In genomic region chr9:136096505-136097001, GRCh38 we compare ENCODE assay signal across 11 cellular contexts. TPM values are rescaled to one million over a fixed set of nuclear protein-coding genes. Genes with fewer than 3 reads are reported as not detected.
DNase-seq lines count a peak whose midpoint lies in the region; ATAC-seq and TF ChIP-seq lines count a peak whose summit lies in the region.
"Had no signal": no experiment of that assay in that cellular context is flagged by ENCODE, and none has a peak within 500 bp of the region (broad histone marks: within the 10 kb centered on the region; RNA-seq: fewer than 3 reads in every experiment).

No MANE protein-coding gene starts in this region.

- H3K9me3 Mint-ChIP-seq in stimulated activated naive CD8-positive, alpha-beta T cell treated with anti-CD3 and anti-CD28 coated beads, Interleukin-15, Interleukin-2, amounts not matched to agents 100 ng/mL and 50 ng/mL, for 24 hours, result no peaks in the 10 kb centered on the region
- H3K9me3 Mint-ChIP-seq in activated naive CD8-positive, alpha-beta T cell treated with anti-CD3 and anti-CD28 coated beads for 36 hours, result no peaks in the 10 kb centered on the region
- H3K9me3 Mint-ChIP-seq in natural killer cell treated with Interleukin-12 subunit alpha and Interleukin-12 subunit beta and Interleukin-15 and Interleukin-18, amount 100 ng/mL, for 72 hours, result no peaks in the 10 kb centered on the region

- no peak for ATAC-seq in stimulated activated naive CD8-positive, alpha-beta T cell treated with anti-CD3 and anti-CD28 coated beads, Interleukin-15, Interleukin-2, amounts not matched to agents 100 U/mL and 50 U/mL, for 24 hours
- no peak for ATAC-seq in natural killer cell treated with Interleukin-12 subunit alpha and Interleukin-12 subunit beta and Interleukin-15 and Interleukin-18, amount 100 ng/mL, for 72 hours

- no peaks in the 10 kb centered on the region for H3K27me3 ChIP-seq in vagina

- TF ChIP-seq CTCF in vagina (IDR thresholded peaks at IDR 0.05), result no peak

- H3K36me3 Mint-ChIP-seq in stimulated activated naive CD8-positive, alpha-beta T cell treated with anti-CD3 and anti-CD28 coated beads, Interleukin-15, Interleukin-2, amounts not matched to agents 100 ng/mL and 50 ng/mL, for 24 hours (ENCODE audit: low read depth), result no peaks in the 10 kb centered on the region
- H3K36me3 Mint-ChIP-seq in activated naive CD8-positive, alpha-beta T cell treated with anti-CD3 and anti-CD28 coated beads for 36 hours, result no peaks in the 10 kb centered on the region
- no peaks in the 10 kb centered on the region for H3K36me3 Mint-ChIP-seq in natural killer cell treated with Interleukin-12 subunit alpha and Interleukin-12 subunit beta and Interleukin-15 and Interleukin-18, amount 100 ng/mL, for 72 hours

- no peak for TF ChIP-seq POLR2A in vagina (IDR thresholded peaks at IDR 0.05)

- peaks cover 5% of the 10 kb centered on the region for H3K4me1 Mint-ChIP-seq in stimulated activated naive CD8-positive, alpha-beta T cell treated with anti-CD3 and anti-CD28 coated beads, Interleukin-15, Interleukin-2, amounts not matched to agents 100 ng/mL and 50 ng/mL, for 24 hours (ENCODE audit: low read depth)
- peaks cover 5% of the 10 kb centered on the region for H3K4me1 Mint-ChIP-seq in activated naive CD8-positive, alpha-beta T cell treated with anti-CD3 and anti-CD28 coated beads for 36 hours
- H3K4me1 Mint-ChIP-seq in natural killer cell treated with Interleukin-12 subunit alpha and Interleukin-12 subunit beta and Interleukin-15 and Interleukin-18, amount 100 ng/mL, for 72 hours (ENCODE audit: low read depth in 2 of 2), result peaks cover 13 to 22% of the 10 kb centered on the region in 2 donors

- peaks cover 7% of the 10 kb centered on the region for H3K27me3 Mint-ChIP-seq in stimulated activated naive CD8-positive, alpha-beta T cell treated with anti-CD3 and anti-CD28 coated beads, Interleukin-15, Interleukin-2, amounts not matched to agents 100 ng/mL and 50 ng/mL, for 24 hours
- H3K27me3 Mint-ChIP-seq in activated naive CD8-positive, alpha-beta T cell treated with anti-CD3 and anti-CD28 coated beads for 36 hours, result no peaks in the 10 kb centered on the region
- no peaks in the 10 kb centered on the region for H3K27me3 Mint-ChIP-seq in natural killer cell treated with Interleukin-12 subunit alpha and Interleukin-12 subunit beta and Interleukin-15 and Interleukin-18, amount 100 ng/mL, for 72 hours

- peak overlapping the region; percentile 37 for H3K4me3 Mint-ChIP-seq in stimulated activated naive CD8-positive, alpha-beta T cell treated with anti-CD3 and anti-CD28 coated beads, Interleukin-15, Interleukin-2, amounts not matched to agents 100 ng/mL and 50 ng/mL, for 24 hours
- H3K4me3 Mint-ChIP-seq in activated naive CD8-positive, alpha-beta T cell treated with anti-CD3 and anti-CD28 coated beads for 36 hours, result peak overlapping the region; percentile 57
- peak overlapping the region; percentile 48 for H3K4me3 Mint-ChIP-seq in natural killer cell treated with Interleukin-12 subunit alpha and Interleukin-12 subunit beta and Interleukin-15 and Interleukin-18, amount 100 ng/mL, for 72 hours

- H3K4me1 ChIP-seq in vagina, result peaks cover 38% of the 10 kb centered on the region

- H3K27ac ChIP-seq in vagina, result peak overlapping the region; percentile 87

- intact Hi-C loops in vagina (cut with DNase I), result no loop called here

- H3K4me3 ChIP-seq in vagina, result no peak overlapping the region

- no peaks in the 10 kb centered on the region for H3K36me3 ChIP-seq in vagina
- H3K36me3 ChIP-seq: BLaER1 treated with 17β-estradiol and CSF1 and Interleukin-3, amounts not matched to agents 10 nM and 100 nM had no signal

- H3K9me3 ChIP-seq in vagina, result no peaks in the 10 kb centered on the region
- H3K9me3 ChIP-seq: BLaER1 treated with 17β-estradiol and CSF1 and Interleukin-3, amounts not matched to agents 10 nM and 100 nM had no signal

- no peak overlapping the region for H3K27ac Mint-ChIP-seq in stimulated activated naive CD8-positive, alpha-beta T cell treated with anti-CD3 and anti-CD28 coated beads, Interleukin-15, Interleukin-2, amounts not matched to agents 100 ng/mL and 50 ng/mL, for 24 hours
- no peak overlapping the region for H3K27ac Mint-ChIP-seq in activated naive CD8-positive, alpha-beta T cell treated with anti-CD3 and anti-CD28 coated beads for 36 hours
- H3K27ac Mint-ChIP-seq in natural killer cell treated with Interleukin-12 subunit alpha and Interleukin-12 subunit beta and Interleukin-15 and Interleukin-18, amount 100 ng/mL, for 72 hours, result peak overlapping the region in 1 of 2 donors; percentile 21

- no peak for DNase-seq in stimulated activated naive CD8-positive, alpha-beta T cell treated with anti-CD3 and anti-CD28 coated beads, Interleukin-15, Interleukin-2, amounts not matched to agents 100 U/mL and 50 U/mL, for 24 hours
- no peak for DNase-seq in activated naive CD8-positive, alpha-beta T cell treated with anti-CD3 and anti-CD28 coated beads for 36 hours
- no peak for DNase-seq in natural killer cell treated with Interleukin-12 subunit alpha and Interleukin-12 subunit beta and Interleukin-15 and Interleukin-18, amount 100 ng/mL, for 72 hours (ENCODE audit: low spot score)
- DNase-seq in vagina (ENCODE audit: extremely low spot score in 2 of 2) (no peak), cerebellum (ENCODE audit: low spot score) (no peak), LoVo (ENCODE audit: low spot score) (no peak), DMS79 treated with DMSO at 0.1 percent for 48 hours (lab: John Stamatoyannopoulos, UW) (no peak)
- DNase-seq: islet precursor cell, NCI-H524 had no signal

RNA-seq across cellular contexts. Expression of gene NACC2, which starts 1.5 kb away (rescaled TPM):
- 1 to 10 TPM; 5.3 to 5.6 TPM for total RNA-seq in activated naive CD8-positive, alpha-beta T cell treated with anti-CD3 and anti-CD28 coated beads for 36 hours
- total RNA-seq in natural killer cell treated with Interleukin-12 subunit alpha and Interleukin-12 subunit beta and Interleukin-15 and Interleukin-18, amount 100 ng/mL, for 72 hours, result 10 to 100 TPM; 19.2 to 21.1 TPM
- total RNA-seq in vagina (21.1 TPM), cerebellum (6.8 TPM)

RNA-seq across cellular contexts. Expression of gene TMEM250, which starts 22.1 kb away (rescaled TPM):
- total RNA-seq in activated naive CD8-positive, alpha-beta T cell treated with anti-CD3 and anti-CD28 coated beads for 36 hours, result 10 to 100 TPM; 27.2 to 28.7 TPM
- 10 to 100 TPM; 29.1 to 42.3 TPM for total RNA-seq in natural killer cell treated with Interleukin-12 subunit alpha and Interleukin-12 subunit beta and Interleukin-15 and Interleukin-18, amount 100 ng/mL, for 72 hours
- 25.0 TPM for total RNA-seq in vagina
- 14.6 TPM for total RNA-seq in cerebellum
